Comparison of ENCODE assay signal across 1 cellular context in the genomic region with DNA sequence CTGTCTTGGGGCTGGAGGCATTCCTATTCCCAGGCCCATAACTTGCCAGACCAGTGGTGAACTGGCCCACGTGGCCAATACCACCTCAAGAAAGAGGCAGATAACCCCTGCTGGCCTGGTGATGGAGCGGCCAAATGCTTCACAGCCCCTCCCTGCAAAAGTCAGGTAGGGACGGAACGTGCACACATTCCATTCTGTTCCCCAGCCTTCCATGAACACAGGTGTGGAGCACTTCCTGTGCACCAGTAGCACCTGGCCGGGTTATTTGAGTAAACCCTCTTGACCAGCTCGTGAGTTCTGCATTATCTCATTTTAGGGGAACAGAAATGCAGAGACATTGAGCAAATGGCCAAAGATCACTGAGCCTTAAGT.
TF ChIP-seq lines count a peak whose summit lies in the region.

No MANE protein-coding gene starts in this region.

TF ChIP-seq in H1, 55 proteins besides CTCF, POLR2A, EP300 and RAD21 (continued from another document):
- no peak for TF ChIP-seq TAF7 (optimal IDR thresholded peaks at IDR 0.05; ENCODE audit: borderline replicate concordance, low read depth, low read length)
- no peak for TF ChIP-seq CHD1 (IDR thresholded peaks at IDR 0.05; ENCODE audit: low read depth, low read length)
- TF ChIP-seq CREB1 (IDR thresholded peaks at IDR 0.05), result no peak
- no peak for TF ChIP-seq TCF12 (IDR thresholded peaks at IDR 0.05; ENCODE audit: low read depth, low read length)
- TF ChIP-seq HDAC6 (IDR thresholded peaks at IDR 0.05; ENCODE audit: low read depth, low read length), result no peak
- no peak for TF ChIP-seq ASH2L (IDR thresholded peaks at IDR 0.05; ENCODE audit: low read length)
- TF ChIP-seq SIRT6 (IDR thresholded peaks at IDR 0.05; ENCODE audit: low read length), result no peak
- TF ChIP-seq CEBPB (IDR thresholded peaks at IDR 0.05; ENCODE audit: low read depth, low read length), result no peak
